Comparison of ENCODE assay signal across 11 cellular contexts in genomic region chr7:38186593-38187314, GRCh38. TPM values are rescaled to one million over a fixed set of nuclear protein-coding genes. Genes with fewer than 3 reads are reported as not detected.
DNase-seq lines count a peak whose midpoint lies in the region; ATAC-seq and TF ChIP-seq lines count a peak whose summit lies in the region.
"Had no signal": no experiment of that assay in that cellular context is flagged by ENCODE, and none has a peak within 500 bp of the region (broad histone marks: within the 10 kb centered on the region; RNA-seq: fewer than 3 reads in every experiment).

No MANE protein-coding gene starts in this region.

- H3K36me3 ChIP-seq in osteoblast (ENCODE audit: insufficient read depth, low read length) = peaks cover 5% of the 10 kb centered on the region
- H3K36me3 ChIP-seq: tibial artery had no signal

- peak overlapping the region; percentile 31 for H3K4me2 ChIP-seq in osteoblast (ENCODE audit: insufficient read depth, low read length)

- TF ChIP-seq CTCF in epithelial cell of esophagus (IDR thresholded peaks at IDR 0.05; ENCODE audit: insufficient read depth, low read depth, low read length, missing control alignments) (no peak), osteoblast (IDR thresholded peaks at IDR 0.05; ENCODE audit: extremely low read depth, low read depth, low read length) (no peak)

- H2AFZ ChIP-seq in osteoblast (ENCODE audit: low read length) = no peak overlapping the region

- no peaks in the 10 kb centered on the region for H3K9me3 ChIP-seq in osteoblast (ENCODE audit: low read depth, low read length)

- peak overlapping the region; percentile 41 for H3K27ac ChIP-seq in osteoblast (ENCODE audit: low read depth, low read length)
- H3K27ac ChIP-seq: tibial artery had no signal

- H3K79me2 ChIP-seq in osteoblast (ENCODE audit: insufficient read depth, low read length) = peaks cover 95% of the 10 kb centered on the region

- no peaks in the 10 kb centered on the region for H3K27me3 ChIP-seq in osteoblast (ENCODE audit: insufficient read depth, low read length)
- H3K27me3 ChIP-seq: tibial artery had no signal

- H3K4me1 ChIP-seq in osteoblast (ENCODE audit: insufficient read depth, low read length) = peaks cover 45% of the 10 kb centered on the region

- H3K4me3 ChIP-seq in epithelial cell of esophagus (ENCODE audit: low read length) (no peak overlapping the region), osteoblast (ENCODE audit: insufficient read depth, low read length) (no peak overlapping the region)
- H3K4me3 ChIP-seq: tibial artery had no signal

- H4K20me1 ChIP-seq in osteoblast (ENCODE audit: insufficient read depth, low read length) = peaks cover 25% of the 10 kb centered on the region

- peak; percentile 26 for DNase-seq in GM04503 (ENCODE audit: low read depth)
- DNase-seq in NCI-H446 treated with DMSO at 0.1 percent for 48 hours (lab: John Stamatoyannopoulos, UW) = peak; percentile 32
- peak; percentile 85 for DNase-seq in epithelial cell of esophagus (ENCODE audit: low read depth)
- DNase-seq in osteoblast (ENCODE audit: insufficient read length, low spot score, missing footprints) = no peak
- DNase-seq in activated T-cell treated with anti-CD3 and anti-CD28 coated beads, Interleukin-2, amount 50 U/mL, for 1 hour = no peak
- DNase-seq: activated CD4-positive, alpha-beta T cell treated with anti-CD3 and anti-CD28 coated beads for 1 hour; Caco-2; tibial artery had no signal

- ATAC-seq in GM21367 (IDR thresholded peaks at IDR 0.05; ENCODE audit: unreplicated experiment) (no peak), HG02852 (IDR thresholded peaks at IDR 0.05; ENCODE audit: unreplicated experiment) (no peak), HG03196 (IDR thresholded peaks at IDR 0.05; ENCODE audit: unreplicated experiment) (no peak)

RNA-seq across cellular contexts. Expression of gene STARD3NL, which starts 8.7 kb away (rescaled TPM):
- total RNA-seq in osteoblast = 60.4 and 63.3 TPM in 2 replicates

Comparison
In these comparisons a context has a peak if more than half of its experiments do, and no peak if none do; other contexts are left out.
1. DNase-seq: peak in GM04503 (single experiment), NCI-H446 treated with DMSO at 0.1 percent for 48 hours (single experiment) and epithelial cell of esophagus (single experiment); none in osteoblast (single experiment) and activated T-cell treated with anti-CD3 and anti-CD28 coated beads, Interleukin-2, amount 50 U/mL, for 1 hour (single experiment).